Comparison of ENCODE assay signal across 1 cellular context in the genomic region with DNA sequence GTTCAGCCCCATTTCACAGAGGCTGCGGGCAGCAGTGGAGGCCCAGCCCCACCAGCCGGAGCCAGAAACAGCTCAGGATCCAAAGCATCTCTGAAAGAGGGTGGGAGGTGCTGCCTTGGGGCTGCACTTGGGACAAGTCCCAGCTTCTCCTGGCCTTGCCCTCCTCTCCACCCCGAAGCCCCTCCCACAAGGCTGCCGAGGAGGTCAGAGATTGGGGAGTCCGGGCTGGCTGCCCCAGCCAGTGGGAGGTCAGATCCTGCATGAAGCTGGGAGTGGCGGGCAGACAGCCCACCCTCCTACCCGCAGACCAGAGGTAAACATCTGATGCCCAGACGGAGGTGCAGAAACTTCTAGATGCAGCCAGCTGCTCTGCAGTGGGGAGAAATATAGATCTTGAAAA.
A peak's percentile ranks its signal among the peaks of the same experiment; 100 is the strongest.
TF ChIP-seq lines count a peak whose summit lies in the region.

No MANE protein-coding gene starts in this region.

TF ChIP-seq in H1, 55 proteins besides CTCF, POLR2A, EP300 and RAD21:
- no peak for TF ChIP-seq ZNF274 (IDR thresholded peaks at IDR 0.05; ENCODE audit: borderline replicate concordance, extremely low read depth, low read length)
- no peak for TF ChIP-seq KDM1A (IDR thresholded peaks at IDR 0.05; ENCODE audit: borderline replicate concordance, low read length)
- no peak for TF ChIP-seq BRCA1 (IDR thresholded peaks at IDR 0.05; ENCODE audit: low read depth, low read length)
- TF ChIP-seq YY1 (IDR thresholded peaks at IDR 0.05; ENCODE audit: low read depth, low read length), result no peak
- TF ChIP-seq TAF1 (IDR thresholded peaks at IDR 0.05; ENCODE audit: low read depth, low read length), result 0 out of 2 replicates have a peak, but pooled peaks have one; percentile 32
- TF ChIP-seq CHD2 (IDR thresholded peaks at IDR 0.05; ENCODE audit: low read length), result no peak
- peak; percentile 27; the same call in 1 of the 2 replicates for TF ChIP-seq SP1 (IDR thresholded peaks at IDR 0.05; ENCODE audit: low read depth, low read length)
- TF ChIP-seq TAF7 (optimal IDR thresholded peaks at IDR 0.05; ENCODE audit: borderline replicate concordance, low read depth, low read length), result no peak
